In the genomic region with DNA sequence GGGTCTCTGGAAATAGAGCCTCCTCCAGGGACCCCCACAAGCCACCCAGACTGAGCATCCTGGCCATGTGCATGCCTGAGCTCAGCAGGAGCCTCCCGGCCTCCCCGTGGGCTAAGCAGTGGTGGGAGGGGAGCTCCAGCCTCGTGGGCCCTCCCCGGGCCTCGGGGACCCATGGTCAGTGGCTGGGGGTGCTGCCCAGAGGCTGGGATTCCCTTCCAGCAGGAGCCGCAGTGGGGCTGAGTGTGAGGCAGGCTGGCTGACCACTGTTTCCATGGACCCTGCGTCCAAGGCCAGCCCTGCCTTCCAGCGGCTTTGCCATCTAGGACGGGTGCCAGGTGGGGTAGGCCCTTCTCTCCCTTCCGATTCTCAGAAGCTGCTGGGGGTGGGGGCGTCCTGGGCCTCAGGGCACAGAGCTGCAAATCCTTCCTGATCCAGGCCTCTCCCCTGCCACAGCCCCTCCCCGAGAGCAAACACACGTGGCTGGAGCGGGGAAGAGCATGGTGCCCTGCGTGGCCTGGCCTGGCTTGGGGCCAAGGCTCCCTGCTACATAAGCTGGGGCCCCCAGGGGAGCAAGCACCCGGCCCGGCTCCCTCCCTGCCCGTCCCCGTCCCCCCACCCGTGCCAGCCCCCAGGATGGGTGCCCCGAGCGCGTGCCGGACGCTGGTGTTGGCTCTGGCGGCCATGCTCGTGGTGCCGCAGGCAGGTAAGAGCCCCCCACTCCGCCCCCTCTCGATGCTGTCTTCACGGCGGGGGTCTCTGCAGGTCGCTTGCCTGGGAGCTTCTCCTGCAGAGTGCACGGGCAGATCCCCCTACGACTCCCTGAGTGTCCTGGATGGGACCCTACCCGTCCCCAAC, we compare ENCODE assay signal across 1 cellular context.
TF ChIP-seq lines count a peak whose summit lies in the region.

Gene MUC5B (plus strand): TSS at position 576 of the 855 bp plus-strand sequence. CDS start 58 bp downstream, at position 634.

TF ChIP-seq in HepG2, 621 proteins besides CTCF, POLR2A, EP300 and RAD21 (continued from another document):
- TF ChIP-seq ZBTB40 (IDR thresholded peaks at IDR 0.05) (no peak), ZBTB40 (CRISPR knock-in tag; IDR thresholded peaks at IDR 0.05) (no peak), PRMT3 (CRISPR knock-in tag; IDR thresholded peaks at IDR 0.05; ENCODE audit: borderline replicate concordance, low read depth) (no peak), HCFC1 (IDR thresholded peaks at IDR 0.05; ENCODE audit: low read depth, low read length) (no peak), ZBTB42 (CRISPR knock-in tag; IDR thresholded peaks at IDR 0.05) (no peak), ZNF558 (CRISPR knock-in tag; IDR thresholded peaks at IDR 0.05; ENCODE audit: borderline replicate concordance) (no peak), SETDB1 (CRISPR knock-in tag; IDR thresholded peaks at IDR 0.05; ENCODE audit: borderline replicate concordance) (no peak), HOXA7 (CRISPR knock-in tag; IDR thresholded peaks at IDR 0.05) (no peak), ZNF577 (CRISPR knock-in tag; IDR thresholded peaks at IDR 0.05; ENCODE audit: borderline replicate concordance, low read depth) (no peak), ZNF660 (CRISPR knock-in tag; IDR thresholded peaks at IDR 0.05; ENCODE audit: borderline replicate concordance, low read depth) (no peak), ZNF746 (CRISPR knock-in tag; IDR thresholded peaks at IDR 0.05) (no peak), ATF1 (CRISPR knock-in tag; IDR thresholded peaks at IDR 0.05) (no peak), CCDC6 (CRISPR knock-in tag; IDR thresholded peaks at IDR 0.05) (no peak), ZNF329 (CRISPR knock-in tag; IDR thresholded peaks at IDR 0.05; ENCODE audit: low read depth) (no peak), ZNF207 (IDR thresholded peaks at IDR 0.05; ENCODE audit: borderline replicate concordance) (no peak), ZNF652 (CRISPR knock-in tag; IDR thresholded peaks at IDR 0.05; ENCODE audit: borderline replicate concordance, low read depth) (no peak)
- TF ChIP-seq, protein P1, sequence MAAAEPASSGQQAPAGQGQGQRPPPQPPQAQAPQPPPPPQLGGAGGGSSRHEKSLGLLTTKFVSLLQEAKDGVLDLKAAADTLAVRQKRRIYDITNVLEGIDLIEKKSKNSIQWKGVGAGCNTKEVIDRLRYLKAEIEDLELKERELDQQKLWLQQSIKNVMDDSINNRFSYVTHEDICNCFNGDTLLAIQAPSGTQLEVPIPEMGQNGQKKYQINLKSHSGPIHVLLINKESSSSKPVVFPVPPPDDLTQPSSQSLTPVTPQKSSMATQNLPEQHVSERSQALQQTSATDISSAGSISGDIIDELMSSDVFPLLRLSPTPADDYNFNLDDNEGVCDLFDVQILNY (CRISPR knock-in tag; conservative IDR thresholded peaks at IDR 0.05), result no peak
- TF ChIP-seq, protein P2, sequence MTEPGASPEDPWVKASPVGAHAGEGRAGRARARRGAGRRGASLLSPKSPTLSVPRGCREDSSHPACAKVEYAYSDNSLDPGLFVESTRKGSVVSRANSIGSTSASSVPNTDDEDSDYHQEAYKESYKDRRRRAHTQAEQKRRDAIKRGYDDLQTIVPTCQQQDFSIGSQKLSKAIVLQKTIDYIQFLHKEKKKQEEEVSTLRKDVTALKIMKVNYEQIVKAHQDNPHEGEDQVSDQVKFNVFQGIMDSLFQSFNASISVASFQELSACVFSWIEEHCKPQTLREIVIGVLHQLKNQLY (CRISPR knock-in tag; IDR thresholded peaks at IDR 0.05), result peak; percentile 50; the same call in 1 of the 2 replicates
- TF ChIP-seq, protein P3, sequence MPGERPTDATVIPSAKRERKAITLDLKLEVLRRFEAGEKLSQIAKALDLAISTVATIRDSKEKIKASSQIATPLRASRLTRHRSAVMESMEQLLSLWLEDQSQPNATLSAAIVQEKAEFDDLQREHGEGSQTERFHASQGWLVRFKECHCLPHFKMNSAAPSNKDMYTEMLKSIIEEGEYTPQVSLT (CRISPR knock-in tag; IDR thresholded peaks at IDR 0.05; ENCODE audit: borderline replicate concordance, low read depth), result no peak
TF ChIP-seq in HepG2: peak in this region for 24.
